1 cellular context compared by ENCODE assay signal in the genomic region with DNA sequence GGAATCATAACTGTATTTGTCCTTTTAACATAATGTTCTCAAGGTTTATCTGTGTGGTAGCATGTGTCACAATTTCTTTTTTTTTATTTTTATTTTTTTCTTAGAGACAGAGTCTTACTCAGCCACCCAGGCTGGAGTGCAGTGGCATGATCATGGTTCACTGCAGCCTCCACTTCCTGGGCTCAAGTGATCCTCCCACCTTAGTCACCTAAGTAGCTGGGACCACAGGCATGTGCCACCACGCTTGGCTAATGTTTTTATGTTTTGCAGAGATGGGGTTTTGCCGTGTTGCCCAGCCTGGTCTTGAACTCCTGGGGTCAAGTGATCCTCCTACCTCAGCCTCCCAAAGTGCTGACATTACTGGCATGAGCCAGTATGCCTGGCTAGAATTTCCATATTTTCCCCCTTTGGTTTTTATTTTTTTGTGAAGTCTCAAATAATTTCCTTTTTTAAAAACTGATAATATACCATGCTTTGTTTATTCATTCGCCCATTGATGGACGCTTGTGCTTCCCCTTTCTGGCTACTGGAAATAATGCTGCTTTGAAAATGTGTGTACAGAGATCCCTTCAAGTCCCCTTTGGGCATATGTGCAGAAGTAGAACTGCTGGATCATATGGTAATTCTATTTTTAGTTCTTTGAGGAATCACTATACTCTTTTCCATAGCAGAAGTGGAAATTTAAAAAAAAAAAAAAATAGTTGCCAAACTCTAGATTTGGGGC.
TF ChIP-seq lines count a peak whose summit lies in the region.

No MANE protein-coding gene starts in this region.

TF ChIP-seq in GM12878, 131 proteins besides CTCF, POLR2A, EP300 and RAD21 (continued from another document):
- TF ChIP-seq, protein P1, sequence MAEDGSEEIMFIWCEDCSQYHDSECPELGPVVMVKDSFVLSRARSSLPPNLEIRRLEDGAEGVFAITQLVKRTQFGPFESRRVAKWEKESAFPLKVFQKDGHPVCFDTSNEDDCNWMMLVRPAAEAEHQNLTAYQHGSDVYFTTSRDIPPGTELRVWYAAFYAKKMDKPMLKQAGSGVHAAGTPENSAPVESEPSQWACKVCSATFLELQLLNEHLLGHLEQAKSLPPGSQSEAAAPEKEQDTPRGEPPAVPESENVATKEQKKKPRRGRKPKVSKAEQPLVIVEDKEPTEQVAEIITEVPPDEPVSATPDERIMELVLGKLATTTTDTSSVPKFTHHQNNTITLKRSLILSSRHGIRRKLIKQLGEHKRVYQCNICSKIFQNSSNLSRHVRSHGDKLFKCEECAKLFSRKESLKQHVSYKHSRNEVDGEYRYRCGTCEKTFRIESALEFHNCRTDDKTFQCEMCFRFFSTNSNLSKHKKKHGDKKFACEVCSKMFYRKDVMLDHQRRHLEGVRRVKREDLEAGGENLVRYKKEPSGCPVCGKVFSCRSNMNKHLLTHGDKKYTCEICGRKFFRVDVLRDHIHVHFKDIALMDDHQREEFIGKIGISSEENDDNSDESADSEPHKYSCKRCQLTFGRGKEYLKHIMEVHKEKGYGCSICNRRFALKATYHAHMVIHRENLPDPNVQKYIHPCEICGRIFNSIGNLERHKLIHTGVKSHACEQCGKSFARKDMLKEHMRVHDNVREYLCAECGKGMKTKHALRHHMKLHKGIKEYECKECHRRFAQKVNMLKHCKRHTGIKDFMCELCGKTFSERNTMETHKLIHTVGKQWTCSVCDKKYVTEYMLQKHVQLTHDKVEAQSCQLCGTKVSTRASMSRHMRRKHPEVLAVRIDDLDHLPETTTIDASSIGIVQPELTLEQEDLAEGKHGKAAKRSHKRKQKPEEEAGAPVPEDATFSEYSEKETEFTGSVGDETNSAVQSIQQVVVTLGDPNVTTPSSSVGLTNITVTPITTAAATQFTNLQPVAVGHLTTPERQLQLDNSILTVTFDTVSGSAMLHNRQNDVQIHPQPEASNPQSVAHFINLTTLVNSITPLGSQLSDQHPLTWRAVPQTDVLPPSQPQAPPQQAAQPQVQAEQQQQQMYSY (CRISPR knock-in tag; IDR thresholded peaks at IDR 0.05), result no peak
- TF ChIP-seq TCF3 (IDR thresholded peaks at IDR 0.05; ENCODE audit: borderline replicate concordance, insufficient read depth, low read depth, low read length) (no peak), MEF2A (IDR thresholded peaks at IDR 0.05; ENCODE audit: insufficient read depth, low read depth, low read length) (no peak), IRF4 (IDR thresholded peaks at IDR 0.05; ENCODE audit: low read depth, low read length) (no peak), TARDBP (IDR thresholded peaks at IDR 0.05; ENCODE audit: borderline replicate concordance) (no peak), SPI1 (IDR thresholded peaks at IDR 0.05; ENCODE audit: borderline replicate concordance, insufficient read depth, low read depth, low read length) (no peak), SMAD5 (IDR thresholded peaks at IDR 0.05; ENCODE audit: low read depth) (no peak), HDAC6 (IDR thresholded peaks at IDR 0.05; ENCODE audit: unreplicated experiment) (no peak)
- TF ChIP-seq, protein P2, sequence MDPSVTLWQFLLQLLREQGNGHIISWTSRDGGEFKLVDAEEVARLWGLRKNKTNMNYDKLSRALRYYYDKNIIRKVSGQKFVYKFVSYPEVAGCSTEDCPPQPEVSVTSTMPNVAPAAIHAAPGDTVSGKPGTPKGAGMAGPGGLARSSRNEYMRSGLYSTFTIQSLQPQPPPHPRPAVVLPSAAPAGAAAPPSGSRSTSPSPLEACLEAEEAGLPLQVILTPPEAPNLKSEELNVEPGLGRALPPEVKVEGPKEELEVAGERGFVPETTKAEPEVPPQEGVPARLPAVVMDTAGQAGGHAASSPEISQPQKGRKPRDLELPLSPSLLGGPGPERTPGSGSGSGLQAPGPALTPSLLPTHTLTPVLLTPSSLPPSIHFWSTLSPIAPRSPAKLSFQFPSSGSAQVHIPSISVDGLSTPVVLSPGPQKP (IDR thresholded peaks at IDR 0.05; ENCODE audit: low read depth, low read length), result no peak
